Comparison of ENCODE assay signal across 13 cellular contexts in genomic region chr5:130715541-130715940, GRCh38.
"Had no signal": no experiment of that assay in that cellular context is flagged by ENCODE, and none has a peak within 500 bp of the region (broad histone marks: within the 10 kb centered on the region; RNA-seq: fewer than 3 reads in every experiment).

No MANE protein-coding gene starts in this region.

- H3K27ac ChIP-seq: ascending aorta, heart right ventricle, ovary, upper lobe of left lung had no signal

- H3K4me1 ChIP-seq: ascending aorta, heart right ventricle, upper lobe of left lung had no signal

- H3K27me3 ChIP-seq: ascending aorta, heart right ventricle, ovary, upper lobe of left lung had no signal

- H3K36me3 ChIP-seq: ascending aorta, heart right ventricle, ovary, upper lobe of left lung had no signal

- H3K4me3 ChIP-seq: ascending aorta, heart right ventricle, ovary, upper lobe of left lung had no signal

- H3K9me3 ChIP-seq: ascending aorta, heart right ventricle, ovary, upper lobe of left lung had no signal

- DNase-seq: activated CD4-positive, alpha-beta memory T cell treated with anti-CD3 and anti-CD28 coated beads for 36 hours; activated CD4-positive, alpha-beta T cell treated with anti-CD3 and anti-CD28 coated beads for 1 hour; activated gamma-delta T cell treated with Interleukin-2 at 50 U/mL for 16 hours; activated naive CD8-positive, alpha-beta T cell treated with anti-CD3 and anti-CD28 coated beads for 36 hours; activated T-cell treated with anti-CD3 and anti-CD28 coated beads, Interleukin-2, amount 50 U/mL, for 4 hours; endodermal cell; heart right ventricle; left ventricle myocardium superior; ovary; stimulated activated CD4-positive, alpha-beta T cell treated with anti-CD3 and anti-CD28 coated beads, Interleukin-15, amount 100 ng/mL, for 24 hours; stimulated activated CD4-positive, alpha-beta T cell treated with anti-CD3 and anti-CD28 coated beads, Interleukin-4, amount 100 ng/mL, for 24 hours; upper lobe of left lung had no signal
